Comparison of ENCODE assay signal across 8 cellular contexts in genomic region chr15:65101418-65101890, GRCh38. TPM values are rescaled to one million over a fixed set of nuclear protein-coding genes. Genes with fewer than 3 reads are reported as not detected.
DNase-seq lines count a peak whose midpoint lies in the region; ATAC-seq and TF ChIP-seq lines count a peak whose summit lies in the region.

No MANE protein-coding gene starts in this region.

- peaks cover 53% of the 10 kb centered on the region for H3K36me3 Mint-ChIP-seq in T-cell

- in situ Hi-C loops in HAP-1 (cut with MboI; ENCODE audit: low sequenced_read_pairs) = no loop called here

- TF ChIP-seq CTCF in BJ (IDR thresholded peaks at IDR 0.05; ENCODE audit: insufficient read depth, low read depth, low read length) = peak; percentile 85

- H3K27me3 Mint-ChIP-seq in T-cell = no peaks in the 10 kb centered on the region

- H3K9me3 ChIP-seq in HAP-1 = no peaks in the 10 kb centered on the region

- H3K27me3 ChIP-seq in BJ (ENCODE audit: control insufficient read depth, insufficient read depth, low read length) (no peaks in the 10 kb centered on the region), HAP-1 (ENCODE audit: low read depth) (no peaks in the 10 kb centered on the region)

- CTCF ChIA-PET in BJ (lab: Yijun Ruan, JAX) = interaction anchor here (0.6 to 5.6 kb wide), 25 partner anchors 9 to 460 kb away, joined by 3 to 70 read pairs (median 4); partner anchors contain the start of genes KBTBD13 and UBAP1L
- CTCF ChIA-PET in T-cell (lab: Charles Lee) = interaction anchor here in 1 of 2 donors (0.5 kb wide), 1 partner anchor 49 kb away, joined by 3 read pairs; no protein-coding TSS in a partner anchor

- DNase-seq in BJ (ENCODE audit: low read depth) (no peak), HAP-1 (ENCODE audit: low spot score in 2 of 2) (peak; percentile 71 to 94), T-cell (peak in 24 of 34 experiments; percentile 8 to 56 (median 30)), cerebellar cortex (ENCODE audit: low spot score) (peak; percentile 76), islet precursor cell (peak; percentile 88)
- DNase-seq in stimulated activated CD4-positive, alpha-beta T cell treated with anti-CD3 and anti-CD28 coated beads, Interleukin-2, amount 100 ng/mL, for 4 hours (ENCODE audit: low read depth) = peak; percentile 12

- POLR2A ChIA-PET in BJ (lab: Charles Lee) = no interaction called here
- POLR2A ChIA-PET in T-cell (lab: Charles Lee) = no interaction called here

- H3K4me1 ChIP-seq in HAP-1 = no peaks in the 10 kb centered on the region

- H3K27ac Mint-ChIP-seq in T-cell = peak overlapping the region in 1 of 2 donors; percentile 1

- no peak overlapping the region for H3K4me3 ChIP-seq in BJ (ENCODE audit: low read depth, low read length)
- H3K4me3 ChIP-seq in HAP-1 = no peak overlapping the region

- ATAC-seq in T-cell (replicated peaks in 1 of 4) (no peak), GM21447 (IDR thresholded peaks at IDR 0.05; ENCODE audit: unreplicated experiment) (no peak), HG03045 (IDR thresholded peaks at IDR 0.05; ENCODE audit: unreplicated experiment) (no peak)

- H3K4me3 Mint-ChIP-seq in T-cell = no peak overlapping the region

- no peaks in the 10 kb centered on the region for H3K9me3 Mint-ChIP-seq in T-cell

- H3K36me3 ChIP-seq in BJ (ENCODE audit: control insufficient read depth, insufficient read depth, low read length) (peaks cover 19% of the 10 kb centered on the region), HAP-1 (replicated peaks) (peaks cover 56% of the 10 kb centered on the region)

- peaks cover 4% of the 10 kb centered on the region in 3 donors for H3K4me1 Mint-ChIP-seq in T-cell

RNA-seq across cellular contexts. Expression of gene UBAP1L, which starts 13.5 kb away (rescaled TPM):
- 0.72 and 1.0 TPM in 2 replicates for polyA plus RNA-seq in BJ (2011; rRNA removed)
- 1.3 and 1.6 TPM in 2 replicates for polyA minus RNA-seq in BJ (2011; rRNA and poly(A)+ RNA removed)
- total RNA-seq in T-cell = 10 to 100 TPM; 12.5 to 15.1 (median 13.2) TPM

RNA-seq across cellular contexts. Expression of gene KBTBD13, which starts 24.9 kb away (rescaled TPM):
- not detected in 2 replicates for polyA plus RNA-seq in BJ (2011; rRNA removed)
- not detected in 2 replicates for polyA minus RNA-seq in BJ (2011; rRNA and poly(A)+ RNA removed)
- total RNA-seq in T-cell = not detected

RNA-seq across cellular contexts. Expression of gene PDCD7, which starts 32.2 kb away (rescaled TPM):
- polyA plus RNA-seq in BJ (2011; rRNA removed) = 11.8 and 12.0 TPM in 2 replicates
- polyA minus RNA-seq in BJ (2011; rRNA and poly(A)+ RNA removed) = 12.5 and 28.3 TPM in 2 replicates
- 10 to 100 TPM; 33.2 to 43.6 (median 36.7) TPM for total RNA-seq in T-cell

RNA-seq across cellular contexts. Expression of gene RASL12, which starts 33.7 kb away (rescaled TPM):
- 0.12 and 0.16 TPM in 2 replicates for polyA plus RNA-seq in BJ (2011; rRNA removed)
- polyA minus RNA-seq in BJ (2011; rRNA and poly(A)+ RNA removed) = not detected in 2 replicates
- total RNA-seq in T-cell = under 1 TPM in 2 of 5 donors, not detected in 3; 0.09 to 0.18 TPM

RNA-seq across cellular contexts. Expression of gene SLC51B, which starts 56.3 kb away (rescaled TPM):
- not detected in 2 replicates for polyA plus RNA-seq in BJ (2011; rRNA removed)
- not detected in 2 replicates for polyA minus RNA-seq in BJ (2011; rRNA and poly(A)+ RNA removed)
- not detected for total RNA-seq in T-cell
